13 cellular contexts compared by ENCODE assay signal in genomic region chr3:152260026-152260425, GRCh38. TPM values are rescaled to one million over a fixed set of nuclear protein-coding genes. Genes with fewer than 3 reads are reported as not detected.
DNase-seq lines count a peak whose midpoint lies in the region; ATAC-seq and TF ChIP-seq lines count a peak whose summit lies in the region.
"Had no signal": no experiment of that assay in that cellular context is flagged by ENCODE, and none has a peak within 500 bp of the region (broad histone marks: within the 10 kb centered on the region; RNA-seq: fewer than 3 reads in every experiment).

No MANE protein-coding gene starts in this region.

- H3K27ac Mint-ChIP-seq in activated naive CD4-positive, alpha-beta T cell treated with anti-CD3 and anti-CD28 coated beads, Interleukin-2, amount 50 U/mL, for 24 hours = peak overlapping the region; percentile 98
- peak overlapping the region; percentile 63 for H3K27ac Mint-ChIP-seq in activated CD8-positive, alpha-beta T cell treated with anti-CD3 and anti-CD28 coated beads, Interleukin-2, amount 10 ng/mL, durations not matched to agents 7 days and 5 days
- H3K27ac Mint-ChIP-seq: progenitor cell of endocrine pancreas, type B pancreatic cell had no signal

- H3K36me3 ChIP-seq in tibial artery = no peaks in the 10 kb centered on the region
- no peaks in the 10 kb centered on the region for H3K36me3 ChIP-seq in A673 (ENCODE audit: insufficient read depth, low read length, poor library complexity, severe bottlenecking)
- H3K36me3 ChIP-seq in adrenal gland (replicated peaks in 1 of 2) = no peaks in the 10 kb centered on the region
- H3K36me3 ChIP-seq: BE2C, breast epithelium had no signal

- H3K4me1 Mint-ChIP-seq in activated naive CD4-positive, alpha-beta T cell treated with anti-CD3 and anti-CD28 coated beads, Interleukin-2, amount 50 U/mL, for 24 hours = peaks cover 91% of the 10 kb centered on the region
- H3K4me1 Mint-ChIP-seq in activated CD8-positive, alpha-beta T cell treated with anti-CD3 and anti-CD28 coated beads, Interleukin-2, amount 10 ng/mL, durations not matched to agents 7 days and 5 days (ENCODE audit: low read depth) = peaks cover 77% of the 10 kb centered on the region

- TF ChIP-seq CTCF in tibial artery (IDR thresholded peaks at IDR 0.05) (no peak), A673 (conservative IDR thresholded peaks at IDR 0.05; ENCODE audit: low read depth, low read length) (no peak), adrenal gland (IDR thresholded peaks at IDR 0.05) (no peak)

- H3K4me3 Mint-ChIP-seq in activated naive CD4-positive, alpha-beta T cell treated with anti-CD3 and anti-CD28 coated beads, Interleukin-2, amount 50 U/mL, for 24 hours = peak overlapping the region; percentile 53
- H3K4me3 Mint-ChIP-seq in activated CD8-positive, alpha-beta T cell treated with anti-CD3 and anti-CD28 coated beads, Interleukin-2, amount 10 ng/mL, durations not matched to agents 7 days and 5 days = peak overlapping the region; percentile 10
- H3K4me3 Mint-ChIP-seq: type B pancreatic cell had no signal

- TF ChIP-seq POLR2A in adrenal gland (IDR thresholded peaks at IDR 0.05) = no peak

- H3K4me1 ChIP-seq in tibial artery (peaks cover 0 to 54% (median 28%) of the 10 kb centered on the region in 4 donors), A673 (ENCODE audit: insufficient read depth, low read length, poor library complexity, severe bottlenecking) (no peaks in the 10 kb centered on the region), adrenal gland (replicated peaks in 1 of 2) (peaks cover 10 to 28% of the 10 kb centered on the region in 2 donors)
- H3K4me1 ChIP-seq: BE2C, breast epithelium had no signal

- H3K36me3 Mint-ChIP-seq in activated naive CD4-positive, alpha-beta T cell treated with anti-CD3 and anti-CD28 coated beads, Interleukin-2, amount 50 U/mL, for 24 hours = peaks cover 8% of the 10 kb centered on the region
- peaks cover 49% of the 10 kb centered on the region for H3K36me3 Mint-ChIP-seq in activated CD8-positive, alpha-beta T cell treated with anti-CD3 and anti-CD28 coated beads, Interleukin-2, amount 10 ng/mL, durations not matched to agents 7 days and 5 days (ENCODE audit: low read depth)
- H3K36me3 Mint-ChIP-seq: type B pancreatic cell had no signal

- H3K27me3 ChIP-seq in tibial artery (no peaks in the 10 kb centered on the region), A673 (replicated peaks; ENCODE audit: insufficient read depth, low read depth, low read length, poor library complexity) (no peaks in the 10 kb centered on the region), adrenal gland (no peaks in the 10 kb centered on the region)
- H3K27me3 ChIP-seq: BE2C, breast epithelium had no signal

- no peak overlapping the region for H3K4me3 ChIP-seq in tibial artery
- H3K4me3 ChIP-seq in A673 (ENCODE audit: low read depth, low read length, poor library complexity, severe bottlenecking) = no peak overlapping the region
- no peak overlapping the region for H3K4me3 ChIP-seq in adrenal gland
- H3K4me3 ChIP-seq: breast epithelium had no signal

- WGBS in adrenal gland, 4 donors = 80 to 88% (median 84%) methylated on average over 3 of the region's 3 CpGs

- no TSS peak for BruUV-seq in A673 (replicated peaks; lab: Mats Ljungman, UMichigan)

- ATAC-seq in activated CD8-positive, alpha-beta T cell treated with anti-CD3 and anti-CD28 coated beads, Interleukin-2, amount 10 ng/mL, durations not matched to agents 7 days and 5 days = no peak
- no peak for ATAC-seq in Right ventricle myocardium inferior

- CTCF ChIA-PET in activated CD8-positive, alpha-beta T cell treated with anti-CD3 and anti-CD28 coated beads, Interleukin-2, amount 10 ng/mL, durations not matched to agents 7 days and 5 days (lab: Charles Lee) = interaction anchor here (1.2 to 3.5 kb wide), 3 partner anchors 8 to 76 kb away, joined by 4 to 14 read pairs (median 12); partner anchors contain the start of gene MBNL1
- CTCF ChIA-PET in A673 (lab: Charles Lee) = no interaction called here

- no peaks in the 10 kb centered on the region for H3K9me3 ChIP-seq in tibial artery
- H3K9me3 ChIP-seq in A673 (ENCODE audit: low read depth, low read length, poor library complexity, severe bottlenecking) = no peaks in the 10 kb centered on the region
- H3K9me3 ChIP-seq in adrenal gland (replicated peaks in 1 of 3) = no peaks in the 10 kb centered on the region
- H3K9me3 ChIP-seq: BE2C, breast epithelium had no signal

- peak overlapping the region; percentile 81 to 93 for H3K27ac ChIP-seq in tibial artery
- H3K27ac ChIP-seq in A673 (ENCODE audit: low read depth, low read length, poor library complexity, severe bottlenecking) = no peak overlapping the region
- H3K27ac ChIP-seq in adrenal gland = no peak overlapping the region
- H3K27ac ChIP-seq: breast epithelium had no signal

- H3K27me3 Mint-ChIP-seq in activated naive CD4-positive, alpha-beta T cell treated with anti-CD3 and anti-CD28 coated beads, Interleukin-2, amount 50 U/mL, for 24 hours = no peaks in the 10 kb centered on the region
- H3K27me3 Mint-ChIP-seq in activated CD8-positive, alpha-beta T cell treated with anti-CD3 and anti-CD28 coated beads, Interleukin-2, amount 10 ng/mL, durations not matched to agents 7 days and 5 days (ENCODE audit: low read depth) = no peaks in the 10 kb centered on the region
- H3K27me3 Mint-ChIP-seq: type B pancreatic cell had no signal

- POLR2A ChIA-PET in activated CD8-positive, alpha-beta T cell treated with anti-CD3 and anti-CD28 coated beads, Interleukin-2, amount 10 ng/mL, durations not matched to agents 7 days and 5 days (lab: Charles Lee) = interaction anchor here (1.2 to 10.0 kb wide), 5 partner anchors 9 to 992 kb away, joined by 6 to 163 read pairs (median 15); partner anchors contain the start of gene MBNL1
- POLR2A ChIA-PET in A673 (lab: Charles Lee; ENCODE audit: low non-redundant PET) = no interaction called here

- H3K9me3 Mint-ChIP-seq in activated naive CD4-positive, alpha-beta T cell treated with anti-CD3 and anti-CD28 coated beads, Interleukin-2, amount 50 U/mL, for 24 hours = no peaks in the 10 kb centered on the region
- H3K9me3 Mint-ChIP-seq in activated CD8-positive, alpha-beta T cell treated with anti-CD3 and anti-CD28 coated beads, Interleukin-2, amount 10 ng/mL, durations not matched to agents 7 days and 5 days (ENCODE audit: insufficient read depth) = no peaks in the 10 kb centered on the region
- H3K9me3 Mint-ChIP-seq: type B pancreatic cell had no signal

- DNase-seq in activated naive CD4-positive, alpha-beta T cell (lab: John Stamatoyannopoulos, UW) = no peak
- no peak for DNase-seq in activated CD8-positive, alpha-beta T cell treated with anti-CD3 and anti-CD28 coated beads, Interleukin-2, amount 10 ng/mL, durations not matched to agents 7 days and 5 days
- peak; percentile 45 for DNase-seq in iris pigment epithelial cell (ENCODE audit: low read depth)
- no peak for DNase-seq in tibial artery
- DNase-seq in A673 (ENCODE audit: low spot score) = no peak
- DNase-seq in adrenal gland = no peak
- DNase-seq in Right ventricle myocardium inferior (ENCODE audit: missing footprints) = no peak
- DNase-seq: BE2C, DMS79 treated with DMSO at 0.1 percent for 48 hours had no signal

- intact Hi-C loops in tibial artery (cut with DNase I; ENCODE audit: low total_unique reads) = loop anchor here (10.0 kb wide), 2 partner anchors 145 to 185 kb away; no protein-coding TSS in a partner anchor
- intact Hi-C loops in A673 (cut with micrococcal nuclease; ENCODE audit: unreplicated experiment) = no loop called here
- intact Hi-C loops in adrenal gland (cut with DNase I) = no loop called here
- intact Hi-C loops in Right ventricle myocardium inferior (cut with DNase I) = no loop called here

RNA-seq across cellular contexts. Expression of gene MBNL1, which starts 8.7 kb away (rescaled TPM):
- 100 to 1,000 TPM; 469 to 504 TPM for total RNA-seq in activated CD8-positive, alpha-beta T cell treated with anti-CD3 and anti-CD28 coated beads, Interleukin-2, amount 10 ng/mL, durations not matched to agents 7 days and 5 days
- total RNA-seq in A673 (2021) = 99.6 and 117 TPM in 2 replicates
- total RNA-seq in adrenal gland = 100 to 1,000 TPM in 6 of 8 donors, 10 to 100 TPM in 2; 85.5 to 252 (median 149) TPM
- 10 to 100 TPM; 30.6 to 63.8 (median 36.2) TPM for polyA plus RNA-seq in adrenal gland
- total RNA-seq in Right ventricle myocardium inferior = 180 TPM

Comparison
In these comparisons a context has a peak if more than half of its experiments do, and no peak if none do; other contexts are left out.
1. H3K27ac ChIP-seq: peak in tibial artery (2 of 2); none in A673 (single experiment) and adrenal gland (0 of 5).